ENCODE assay signal across 29 cellular contexts in the genomic region with DNA sequence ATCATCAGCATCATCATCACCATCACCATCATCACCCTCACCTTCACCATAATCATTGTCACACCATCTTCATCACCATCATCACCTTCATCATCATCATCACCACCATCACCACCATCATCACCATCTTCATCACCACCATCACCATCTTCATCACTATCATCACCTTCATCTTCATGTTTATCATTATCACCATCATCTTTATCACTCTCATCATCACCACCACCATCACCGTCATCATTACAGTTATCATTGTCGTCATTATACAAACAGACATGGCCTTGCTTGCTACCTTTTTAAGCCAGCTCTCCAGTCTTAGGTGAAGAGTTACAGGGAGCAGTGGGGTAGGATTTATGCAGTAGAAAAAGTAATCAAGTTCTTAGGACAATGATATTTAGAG.
"Had no signal": no experiment of that assay in that cellular context is flagged by ENCODE, and none has a peak within 500 bp of the region (broad histone marks: within the 10 kb centered on the region; RNA-seq: fewer than 3 reads in every experiment).

No MANE protein-coding gene starts in this region.

- H3K27ac ChIP-seq: breast epithelium, SK-N-MC, VCaP had no signal

- H3K36me3 Mint-ChIP-seq: T-cell had no signal

- ATAC-seq: activated CD8-positive, alpha-beta T cell treated with anti-CD3 and anti-CD28 coated beads for 36 hours; K562; Panc1; Right ventricle myocardium inferior; T-cell had no signal

- H3K9me3 ChIP-seq: breast epithelium had no signal

- DNase-seq: activated CD4-positive, alpha-beta T cell treated with anti-CD3 and anti-CD28 coated beads, Interleukin-2, amount 50 U/mL, for 1 hour; activated CD4-positive, CD25-positive, alpha-beta regulatory T cell; activated CD8-positive, alpha-beta memory T cell treated with anti-CD3 and anti-CD28 coated beads, Interleukin-2, amount 50 U/mL, for 4 hours; activated CD8-positive, alpha-beta T cell treated with anti-CD3 and anti-CD28 coated beads for 36 hours; activated naive CD4-positive, alpha-beta T cell treated with Interleukin-2 at 50 U/mL for 16 hours; caudate nucleus; Karpas-422; MM.1S; NCI-H1105; NCI-H1436; NCI-H1694 treated with DMSO at 0.1 percent for 48 hours; NCI-H2029 treated with DMSO at 0.1 percent for 48 hours; NCI-H510A treated with DMSO at 0.1 percent for 48 hours; NCI-H69; NK-92 treated with Interleukin-12 subunit alpha and Interleukin-12 subunit beta, amount 100 ng/mL, for 24 hours; OCI-M1; RPMI8226; T-cell; T-helper 2 cell; T1000 had no signal

- H3K36me3 ChIP-seq: breast epithelium had no signal

- H3K4me1 ChIP-seq: breast epithelium had no signal

- FAIRE-seq: K562, TTC549 had no signal

- H3K4me3 ChIP-seq: breast epithelium, K562, SK-N-MC had no signal

- H3K27ac Mint-ChIP-seq: activated CD8-positive, alpha-beta T cell treated with anti-CD3 and anti-CD28 coated beads for 36 hours; activated naive CD8-positive, alpha-beta T cell treated with anti-CD3 and anti-CD28 coated beads, Interleukin-2, amount 10 ng/mL, durations not matched to agents 7 days and 5 days; activated T-cell treated with anti-CD3 and anti-CD28 coated beads, Interleukin-2, amount 50 U/mL, for 24 hours; T-cell had no signal

- H3K4me3 Mint-ChIP-seq: activated CD8-positive, alpha-beta T cell treated with anti-CD3 and anti-CD28 coated beads for 36 hours; activated naive CD8-positive, alpha-beta T cell treated with anti-CD3 and anti-CD28 coated beads, Interleukin-2, amount 10 ng/mL, durations not matched to agents 7 days and 5 days; activated T-cell treated with anti-CD3 and anti-CD28 coated beads, Interleukin-2, amount 50 U/mL, for 24 hours; T-cell had no signal
